17 cellular contexts compared by ENCODE assay signal in genomic region chr1:107593436-107594209, GRCh38.
A peak's percentile ranks its signal among the peaks of the same experiment; 100 is the strongest.
DNase-seq lines count a peak whose midpoint lies in the region; ATAC-seq and TF ChIP-seq lines count a peak whose summit lies in the region.
"Had no signal": no experiment of that assay in that cellular context is flagged by ENCODE, and none has a peak within 500 bp of the region (broad histone marks: within the 10 kb centered on the region; RNA-seq: fewer than 3 reads in every experiment).

No MANE protein-coding gene starts in this region.

- no peak for TF ChIP-seq POLR2A in transverse colon (IDR thresholded peaks at IDR 0.05)
- TF ChIP-seq POLR2A in tibial nerve (IDR thresholded peaks at IDR 0.05), result no peak

- H3K9me2 ChIP-seq in hepatocyte (replicated peaks; ENCODE audit: insufficient read depth), result no peaks in the 10 kb centered on the region

- no peaks in the 10 kb centered on the region for H3K9me3 Mint-ChIP-seq in activated naive CD8-positive, alpha-beta T cell treated with anti-CD3 and anti-CD28 coated beads, Interleukin-2, amount 50 U/mL, for 24 hours
- no peaks in the 10 kb centered on the region for H3K9me3 Mint-ChIP-seq in activated naive CD8-positive, alpha-beta T cell treated with anti-CD3 and anti-CD28 coated beads for 36 hours
- peaks cover 15% of the 10 kb centered on the region for H3K9me3 Mint-ChIP-seq in HFFc6
- H3K9me3 Mint-ChIP-seq: H9, T-cell had no signal

- H3K4me3 ChIP-seq in RWPE2 (ENCODE audit: severe bottlenecking) (no peak overlapping the region), hepatocyte (no peak overlapping the region), transverse colon (no peak overlapping the region), tibial nerve (no peak overlapping the region)
- H3K4me3 ChIP-seq: ascending aorta, gastroesophageal sphincter, thoracic aorta had no signal

- H3K36me3 Mint-ChIP-seq in activated naive CD8-positive, alpha-beta T cell treated with anti-CD3 and anti-CD28 coated beads, Interleukin-2, amount 50 U/mL, for 24 hours (ENCODE audit: low read depth), result peaks cover 2% of the 10 kb centered on the region
- H3K36me3 Mint-ChIP-seq in activated naive CD8-positive, alpha-beta T cell treated with anti-CD3 and anti-CD28 coated beads for 36 hours, result peaks cover 4% of the 10 kb centered on the region
- H3K36me3 Mint-ChIP-seq in HFFc6 (ENCODE audit: low read depth), result no peaks in the 10 kb centered on the region

- H3K27ac ChIP-seq in RWPE2 (ENCODE audit: poor library complexity, severe bottlenecking) (peak overlapping the region; percentile 72), hepatocyte (peak overlapping the region; percentile 22), transverse colon (peak overlapping the region; percentile 35 to 59 (median 50)), tibial nerve (no peak overlapping the region)
- H3K27ac ChIP-seq: ascending aorta, gastroesophageal sphincter, HL-60, thoracic aorta had no signal

- no peaks in the 10 kb centered on the region for H3K27me3 Mint-ChIP-seq in activated naive CD8-positive, alpha-beta T cell treated with anti-CD3 and anti-CD28 coated beads, Interleukin-2, amount 50 U/mL, for 24 hours
- H3K27me3 Mint-ChIP-seq in activated naive CD8-positive, alpha-beta T cell treated with anti-CD3 and anti-CD28 coated beads for 36 hours, result no peaks in the 10 kb centered on the region
- no peaks in the 10 kb centered on the region for H3K27me3 Mint-ChIP-seq in HFFc6 (ENCODE audit: insufficient read depth)
- H3K27me3 Mint-ChIP-seq: T-cell had no signal

- peaks cover 23% of the 10 kb centered on the region for H3K4me1 ChIP-seq in RWPE2 (ENCODE audit: insufficient read depth, poor library complexity, severe bottlenecking)
- no peaks in the 10 kb centered on the region for H3K4me1 ChIP-seq in hepatocyte (ENCODE audit: insufficient read depth)
- H3K4me1 ChIP-seq in transverse colon, result peaks cover 0 to 51% (median 18%) of the 10 kb centered on the region in 4 donors
- no peaks in the 10 kb centered on the region for H3K4me1 ChIP-seq in tibial nerve
- H3K4me1 ChIP-seq: ascending aorta had no signal

- TF ChIP-seq CTCF in RWPE2 (IDR thresholded peaks at IDR 0.05; ENCODE audit: poor library complexity, severe bottlenecking) (no peak), hepatocyte (IDR thresholded peaks at IDR 0.05; ENCODE audit: poor library complexity) (no peak), transverse colon (IDR thresholded peaks at IDR 0.05) (no peak), HFFc6 (IDR thresholded peaks at IDR 0.05) (no peak), tibial nerve (IDR thresholded peaks at IDR 0.05) (no peak)

- intact Hi-C loops in transverse colon (cut with DNase I; ENCODE audit: low total_unique reads), result loop anchor here (2.0 kb wide), 1 partner anchor 33 kb away; no protein-coding TSS in a partner anchor

- H3K4me2 ChIP-seq in hepatocyte, result no peak overlapping the region

- H3K36me3 ChIP-seq in RWPE2 (ENCODE audit: low read depth), result no peaks in the 10 kb centered on the region
- H3K36me3 ChIP-seq in hepatocyte (replicated peaks; ENCODE audit: insufficient read depth, low read depth), result no peaks in the 10 kb centered on the region
- H3K36me3 ChIP-seq in transverse colon, result no peaks in the 10 kb centered on the region
- no peaks in the 10 kb centered on the region for H3K36me3 ChIP-seq in tibial nerve
- H3K36me3 ChIP-seq: ascending aorta, gastroesophageal sphincter, thoracic aorta had no signal

- H3K27ac Mint-ChIP-seq in activated naive CD8-positive, alpha-beta T cell treated with anti-CD3 and anti-CD28 coated beads, Interleukin-2, amount 50 U/mL, for 24 hours, result no peak overlapping the region
- no peak overlapping the region for H3K27ac Mint-ChIP-seq in activated naive CD8-positive, alpha-beta T cell treated with anti-CD3 and anti-CD28 coated beads for 36 hours
- H3K27ac Mint-ChIP-seq in HFFc6, result no peak overlapping the region
- H3K27ac Mint-ChIP-seq: T-cell had no signal

- no peak for DNase-seq in activated naive CD8-positive, alpha-beta T cell treated with anti-CD3 and anti-CD28 coated beads, Interleukin-2, amount 50 U/mL, for 24 hours
- no peak for DNase-seq in activated naive CD8-positive, alpha-beta T cell treated with anti-CD3 and anti-CD28 coated beads for 36 hours
- DNase-seq in RWPE2 (ENCODE audit: low spot score), result no peak
- DNase-seq in hepatocyte (ENCODE audit: low spot score), result no peak
- DNase-seq in transverse colon, result no peak
- no peak for DNase-seq in HFFc6
- DNase-seq in tibial nerve (ENCODE audit: low spot score in 2 of 2), result no peak
- DNase-seq: activated CD4-positive, alpha-beta T cell treated with anti-CD3 and anti-CD28 coated beads for 4 hours; activated T-cell treated with anti-CD3 and anti-CD28 coated beads, Interleukin-2, amount 50 U/mL, for 48 hours; H9; NCI-H1092; T-cell had no signal

- H4K20me1 ChIP-seq in hepatocyte (ENCODE audit: insufficient read depth, poor library complexity, severe bottlenecking), result no peaks in the 10 kb centered on the region

- TF ChIP-seq EP300 in transverse colon (IDR thresholded peaks at IDR 0.05; ENCODE audit: low read depth), result no peak
- no peak for TF ChIP-seq EP300 in tibial nerve (IDR thresholded peaks at IDR 0.05)

- H3K4me1 Mint-ChIP-seq in activated naive CD8-positive, alpha-beta T cell treated with anti-CD3 and anti-CD28 coated beads, Interleukin-2, amount 50 U/mL, for 24 hours, result peaks cover 13% of the 10 kb centered on the region
- H3K4me1 Mint-ChIP-seq in activated naive CD8-positive, alpha-beta T cell treated with anti-CD3 and anti-CD28 coated beads for 36 hours, result peaks cover 6% of the 10 kb centered on the region
- H3K4me1 Mint-ChIP-seq in HFFc6 (ENCODE audit: low read depth), result no peaks in the 10 kb centered on the region

- peak; percentile 80 for ATAC-seq in activated naive CD8-positive, alpha-beta T cell treated with anti-CD3 and anti-CD28 coated beads, Interleukin-2, amount 50 U/mL, for 24 hours
- ATAC-seq in RWPE2 (ENCODE audit: low read depth), result peak; percentile 82
- ATAC-seq in GM18858 (IDR thresholded peaks at IDR 0.05; ENCODE audit: unreplicated experiment), result no peak
- ATAC-seq: gastroesophageal sphincter, T-cell had no signal

- H3K27me3 ChIP-seq in RWPE2 (ENCODE audit: insufficient read depth, poor library complexity, severe bottlenecking) (no peaks in the 10 kb centered on the region), hepatocyte (no peaks in the 10 kb centered on the region), transverse colon (no peaks in the 10 kb centered on the region), tibial nerve (no peaks in the 10 kb centered on the region)
- H3K27me3 ChIP-seq: ascending aorta, gastroesophageal sphincter had no signal

- H3K9me3 ChIP-seq in RWPE2 (ENCODE audit: severe bottlenecking) (no peaks in the 10 kb centered on the region), hepatocyte (ENCODE audit: low read depth) (no peaks in the 10 kb centered on the region), transverse colon (no peaks in the 10 kb centered on the region), tibial nerve (no peaks in the 10 kb centered on the region)
- H3K9me3 ChIP-seq: ascending aorta, gastroesophageal sphincter, thoracic aorta had no signal

- H3K79me2 ChIP-seq in hepatocyte, result no peaks in the 10 kb centered on the region

- no peak overlapping the region for H2AFZ ChIP-seq in hepatocyte

- in situ Hi-C loops in transverse colon (cut with MboI; ENCODE audit: low pct_ligation_motif_present in 1 of 4, low pct_unique_long_range_greater_than_20kb in 1 of 4, low sequenced_read_pairs in 3 of 4), result no loop called here

- 60% methylated on average over 2 of the region's 2 CpGs for WGBS in hepatocyte (ENCODE audit: low lambda C conversion rate, missing lambda C conversion rate)
- WGBS in transverse colon (ENCODE audit: low coverage in 1 of 2), 2 donors, result 33 to 37% methylated on average over 2 of the region's 2 CpGs
- WGBS in tibial nerve, 2 donors, result 69 to 82% methylated on average over 2 of the region's 2 CpGs

- no peak overlapping the region for H3K4me3 Mint-ChIP-seq in activated naive CD8-positive, alpha-beta T cell treated with anti-CD3 and anti-CD28 coated beads, Interleukin-2, amount 50 U/mL, for 24 hours
- no peak overlapping the region for H3K4me3 Mint-ChIP-seq in activated naive CD8-positive, alpha-beta T cell treated with anti-CD3 and anti-CD28 coated beads for 36 hours
- H3K4me3 Mint-ChIP-seq in HFFc6, result no peak overlapping the region
- H3K4me3 Mint-ChIP-seq: H9, T-cell had no signal

Comparison
In these comparisons a context has a peak if more than half of its experiments do, and no peak if none do; other contexts are left out.
1. H3K27ac ChIP-seq: peak in RWPE2 (single experiment), hepatocyte (single experiment) and transverse colon (4 of 4); none in tibial nerve (0 of 4).